ENCODE assay signal across 8 cellular contexts in genomic region chr1:117606608-117607261, GRCh38. TPM values are rescaled to one million over a fixed set of nuclear protein-coding genes. Genes with fewer than 3 reads are reported as not detected.
A peak's percentile ranks its signal among the peaks of the same experiment; 100 is the strongest.
DNase-seq lines count a peak whose midpoint lies in the region; ATAC-seq and TF ChIP-seq lines count a peak whose summit lies in the region.

No MANE protein-coding gene starts in this region.

- H3K27me3 Mint-ChIP-seq in Caco-2 (ENCODE audit: insufficient read depth, unreplicated experiment) = no peaks in the 10 kb centered on the region

- no peaks in the 10 kb centered on the region for H3K4me1 ChIP-seq in Caco-2
- H3K4me1 ChIP-seq in lung (ENCODE audit: control insufficient read depth in 2 of 2, insufficient read depth in 2 of 2, low read length in 2 of 2) = peaks cover 0 to 4% of the 10 kb centered on the region in 2 donors

- POLR2A ChIA-PET in Caco-2 (lab: Charles Lee) = interaction anchor here (0.8 to 1.1 kb wide), 3 partner anchors 29 to 44 kb away, joined by 3 read pairs; no protein-coding TSS in a partner anchor

- CTCF ChIA-PET in Caco-2 (lab: Charles Lee) = interaction anchor here (0.9 to 1.4 kb wide), 3 partner anchors 71 to 152 kb away, joined by 3 to 9 read pairs (median 3); no protein-coding TSS in a partner anchor

- TF ChIP-seq CTCF in Caco-2 (IDR thresholded peaks at IDR 0.05; ENCODE audit: insufficient read depth in 1 of 2, low read depth in 1 of 2, low read length in 1 of 2, severe bottlenecking in 1 of 2, unreplicated experiment in 1 of 2) (no peak), coronary artery (IDR thresholded peaks at IDR 0.05) (no peak), lung (IDR thresholded peaks at IDR 0.05; ENCODE audit: control extremely low read depth, extremely low read depth) (no peak)

- intact Hi-C loops in Caco-2 (cut with micrococcal nuclease; ENCODE audit: unreplicated experiment) = loop anchor here (2.0 kb wide), 1 partner anchor 62 kb away; no protein-coding TSS in a partner anchor

- 2% methylated on average over 45 of the region's 45 CpGs for WGBS in lung, 2 donors

- peak; percentile 34 to 40 for DNase-seq in Caco-2
- peak; percentile 34 for DNase-seq in activated CD4-positive, alpha-beta T cell treated with anti-CD3 and anti-CD28 coated beads for 1 hour
- DNase-seq in coronary artery (ENCODE audit: low spot score) = peak; percentile 80
- peak; percentile 66 for DNase-seq in lung (ENCODE audit: low spot score)
- peak; percentile 15 for DNase-seq in stimulated activated CD8-positive, alpha-beta memory T cell treated with anti-CD3 and anti-CD28 coated beads, Interleukin-15, amount 100 ng/mL, for 1 hour (ENCODE audit: low read depth)
- no peak for DNase-seq in epidermal melanocyte (ENCODE audit: insufficient read length, low spot score)

- H3K4me3 Mint-ChIP-seq in Caco-2 (ENCODE audit: unreplicated experiment) = peak overlapping the region; percentile 86

- peaks cover 24% of the 10 kb centered on the region for H3K4me1 Mint-ChIP-seq in Caco-2 (ENCODE audit: low read depth, unreplicated experiment)

- no peaks in the 10 kb centered on the region for H3K9me3 Mint-ChIP-seq in Caco-2 (ENCODE audit: unreplicated experiment)

- H3K27me3 ChIP-seq in Caco-2 (replicated peaks; ENCODE audit: control insufficient read depth, insufficient read depth, low read length) (no peaks in the 10 kb centered on the region), lung (ENCODE audit: control insufficient read depth, insufficient read depth) (no peaks in the 10 kb centered on the region)

- H3K9me3 ChIP-seq in Caco-2 (no peaks in the 10 kb centered on the region), lung (ENCODE audit: control insufficient read depth in 2 of 2, insufficient read depth in 1 of 2, low read length in 1 of 2) (no peaks in the 10 kb centered on the region)

- H3K27ac ChIP-seq in coronary artery (peak overlapping the region; percentile 83 to 90), lung (ENCODE audit: low read depth in 1 of 2, low read length in 1 of 2) (peak overlapping the region; percentile 53 to 92)

- H3K36me3 Mint-ChIP-seq in Caco-2 (ENCODE audit: insufficient read depth, unreplicated experiment) = peaks cover 43% of the 10 kb centered on the region

- H3K4me3 ChIP-seq in Caco-2 (ENCODE audit: low read depth, low read length) = peak overlapping the region; percentile 78
- H3K4me3 ChIP-seq in coronary artery = peak overlapping the region; percentile 91
- H3K4me3 ChIP-seq in lung = peak overlapping the region; percentile 70

- peak overlapping the region; percentile 32 for H3K27ac Mint-ChIP-seq in Caco-2 (ENCODE audit: unreplicated experiment)

- peak; percentile 15 for ATAC-seq in HG03066 (IDR thresholded peaks at IDR 0.05; ENCODE audit: low read depth, unreplicated experiment)
- peak; percentile 20 for ATAC-seq in lung (ENCODE audit: insufficient read depth, low FRiP score)
- no peak for ATAC-seq in HG02973 (IDR thresholded peaks at IDR 0.05; ENCODE audit: unreplicated experiment)

- H3K36me3 ChIP-seq in Caco-2 (ENCODE audit: control insufficient read depth, insufficient read depth, low read length) = no peaks in the 10 kb centered on the region
- no peaks in the 10 kb centered on the region for H3K36me3 ChIP-seq in lung (ENCODE audit: control insufficient read depth in 2 of 2, insufficient read depth in 2 of 2, low read length in 2 of 2)

- no TSS peak for BruUV-seq in Caco-2 (replicated peaks; lab: Mats Ljungman, UMichigan)

RNA-seq across cellular contexts. Expression of gene TENT5C, which starts 0.9 kb away (rescaled TPM):
- total RNA-seq in Caco-2 (2022) = 19.8 and 24.4 TPM in 2 replicates
- total RNA-seq in lung = 10 to 100 TPM; 30.1 to 39.0 TPM
- 1 to 10 TPM; 2.7 to 5.0 TPM for polyA plus RNA-seq in lung
